In the genomic region with DNA sequence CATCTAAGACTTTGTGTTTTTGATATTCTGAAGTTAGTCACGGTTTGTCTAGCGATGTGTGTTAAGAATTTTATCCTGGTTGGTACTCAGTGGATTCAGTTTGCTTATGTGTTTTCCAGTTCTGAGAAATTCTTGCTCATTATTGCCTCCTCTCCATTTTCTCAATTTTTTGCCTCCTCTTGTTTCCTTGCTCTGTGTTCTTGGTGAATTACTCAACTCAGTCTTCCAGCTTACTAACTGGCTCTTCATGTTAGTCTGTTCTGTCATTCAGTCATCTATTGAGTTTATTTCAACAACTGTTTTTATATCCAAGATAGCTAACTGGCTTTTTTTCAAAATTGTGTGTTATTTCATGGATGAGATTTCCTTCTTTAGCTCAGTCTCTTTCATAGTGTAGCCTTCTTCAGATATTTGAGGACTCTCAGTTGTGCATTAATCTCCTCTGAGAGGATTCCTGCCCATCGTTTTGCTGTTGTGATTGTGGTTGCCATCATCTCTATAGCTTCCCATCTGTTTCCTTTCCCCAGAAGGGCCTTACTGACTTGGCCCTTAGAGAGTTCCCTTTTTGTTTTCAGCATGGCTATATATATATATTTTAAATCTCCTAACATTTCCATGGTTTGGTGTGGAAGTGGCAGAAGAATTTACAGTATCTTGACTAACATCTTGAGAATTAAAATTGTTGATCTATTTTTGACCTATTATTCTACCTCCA, we compare ENCODE assay signal across 16 cellular contexts. TPM values are rescaled to one million over a fixed set of nuclear protein-coding genes. Genes with fewer than 3 reads are reported as not detected.
DNase-seq lines count a peak whose midpoint lies in the region; ATAC-seq and TF ChIP-seq lines count a peak whose summit lies in the region.
"Had no signal": no experiment of that assay in that cellular context is flagged by ENCODE, and none has a peak within 500 bp of the region (broad histone marks: within the 10 kb centered on the region; RNA-seq: fewer than 3 reads in every experiment).

No MANE protein-coding gene starts in this region.

- H3K9me2 ChIP-seq in OCI-LY7 (ENCODE audit: insufficient read depth, low read length), result no peaks in the 10 kb centered on the region

- peaks cover 80% of the 10 kb centered on the region for H3K4me1 Mint-ChIP-seq in CD4-positive, alpha-beta T cell (ENCODE audit: low read depth)
- H3K4me1 Mint-ChIP-seq in effector memory CD8-positive, alpha-beta T cell (ENCODE audit: low read depth in 2 of 2), result peaks cover 27 to 60% of the 10 kb centered on the region in 2 donors

- intact Hi-C loops in CD4-positive, alpha-beta T cell (cut with DNase I, micrococcal nuclease), result no loop called here
- intact Hi-C loops in OCI-LY7 (cut with micrococcal nuclease; ENCODE audit: unreplicated experiment), result no loop called here

- H2AFZ ChIP-seq in OCI-LY7 (ENCODE audit: low read length), result no peak overlapping the region
- H2AFZ ChIP-seq: GM23248 had no signal

- no TSS peak for BruUV-seq in OCI-LY7 (replicated peaks; lab: Mats Ljungman, UMichigan)

- H3K27ac Mint-ChIP-seq in CD4-positive, alpha-beta T cell, result peak overlapping the region; percentile 96
- peak overlapping the region; percentile 38 to 88 for H3K27ac Mint-ChIP-seq in effector memory CD8-positive, alpha-beta T cell

- POLR2A ChIA-PET in CD4-positive, alpha-beta T cell (lab: Charles Lee), result no interaction called here
- POLR2A ChIA-PET in OCI-LY7 (lab: Charles Lee), result interaction anchor here (0.6 to 9.3 kb wide), 6 partner anchors 25 to 186 kb away, joined by 3 to 139 read pairs (median 3); no protein-coding TSS in a partner anchor

- no peaks in the 10 kb centered on the region for H3K9me3 ChIP-seq in CD4-positive, alpha-beta T cell (ENCODE audit: control insufficient read depth, low read length)
- H3K9me3 ChIP-seq in OCI-LY7 (ENCODE audit: low read length), result no peaks in the 10 kb centered on the region
- H3K9me3 ChIP-seq: gastrocnemius medialis, upper lobe of right lung had no signal

- H4K20me1 ChIP-seq in OCI-LY7 (ENCODE audit: insufficient read depth, low read length), result no peaks in the 10 kb centered on the region

- CTCF ChIA-PET in CD4-positive, alpha-beta T cell (lab: Charles Lee), result interaction anchor here (0.6 kb wide), 1 partner anchor 16 kb away, joined by 3 read pairs; no protein-coding TSS in a partner anchor
- CTCF ChIA-PET in OCI-LY7 (lab: Charles Lee; ENCODE audit: unreplicated experiment), result no interaction called here

- H3K36me3 Mint-ChIP-seq in CD4-positive, alpha-beta T cell (ENCODE audit: low read depth), result peaks cover 36% of the 10 kb centered on the region
- H3K36me3 Mint-ChIP-seq in effector memory CD8-positive, alpha-beta T cell (ENCODE audit: insufficient read depth), result peaks cover 19% of the 10 kb centered on the region

- peak overlapping the region; percentile 27 for H3K4me2 ChIP-seq in OCI-LY7 (ENCODE audit: low read length)

- ATAC-seq in CD4-positive, alpha-beta T cell (ENCODE audit: poor library complexity), result no peak
- ATAC-seq in effector memory CD8-positive, alpha-beta T cell (replicated peaks), result no peak
- ATAC-seq in GM18858 (IDR thresholded peaks at IDR 0.05; ENCODE audit: unreplicated experiment), result no peak
- ATAC-seq: gastrocnemius medialis, upper lobe of right lung had no signal

- H3K27ac ChIP-seq in CD4-positive, alpha-beta T cell (ENCODE audit: low read depth, low read length), result no peak overlapping the region
- peak overlapping the region; percentile 6 for H3K27ac ChIP-seq in OCI-LY7 (ENCODE audit: low read depth, low read length, poor library complexity, severe bottlenecking)
- H3K27ac ChIP-seq: gastrocnemius medialis, GM23248, upper lobe of right lung had no signal

- DNase-seq in CD4-positive, alpha-beta T cell, result no peak
- DNase-seq in GDM1 (lab: John Stamatoyannopoulos, UW) (peak; percentile 52), OCI-LY7 (ENCODE audit: low spot score) (no peak), HK-2 (ENCODE audit: unreplicated experiment) (no peak), NCI-H187 (lab: John Stamatoyannopoulos, UW) (no peak)
- no peak for DNase-seq in effector memory CD8-positive, alpha-beta T cell
- DNase-seq: activated CD8-positive, alpha-beta memory T cell treated with anti-CD3 and anti-CD28 coated beads for 24 hours; Calu3; cerebellar nuclear complex; gastrocnemius medialis; GM23248; NCI-H1694; NCI-H510A treated with DMSO at 0.1 percent for 48 hours; stimulated activated CD4-positive, alpha-beta T cell treated with anti-CD3 and anti-CD28 coated beads, Interleukin-4, amount 100 ng/mL, for 24 hours; upper lobe of right lung had no signal

- H3K4me3 ChIP-seq in OCI-LY7 (ENCODE audit: low read depth, low read length, poor library complexity, severe bottlenecking), result no peak overlapping the region
- H3K4me3 ChIP-seq: gastrocnemius medialis, GM23248, upper lobe of right lung had no signal

- no peaks in the 10 kb centered on the region for H3K27me3 Mint-ChIP-seq in CD4-positive, alpha-beta T cell
- H3K27me3 Mint-ChIP-seq in effector memory CD8-positive, alpha-beta T cell, result no peaks in the 10 kb centered on the region

- no peaks in the 10 kb centered on the region for H3K27me3 ChIP-seq in CD4-positive, alpha-beta T cell (ENCODE audit: control insufficient read depth, insufficient read depth, low read length)
- H3K27me3 ChIP-seq: gastrocnemius medialis, upper lobe of right lung had no signal

- H3K79me2 ChIP-seq in OCI-LY7 (ENCODE audit: insufficient read depth, low read depth, low read length), result peaks cover 92% of the 10 kb centered on the region

- TF ChIP-seq CTCF in CD4-positive, alpha-beta T cell (IDR thresholded peaks at IDR 0.05), result no peak
- no peak for TF ChIP-seq CTCF in OCI-LY7 (conservative IDR thresholded peaks at IDR 0.05; ENCODE audit: low read length)

- peaks cover 45% of the 10 kb centered on the region for H3K36me3 ChIP-seq in OCI-LY7 (ENCODE audit: insufficient read depth, low read length)
- H3K36me3 ChIP-seq: upper lobe of right lung had no signal

- H3K4me1 ChIP-seq in OCI-LY7 (ENCODE audit: insufficient read depth, low read length, poor library complexity, severe bottlenecking), result peaks cover 47% of the 10 kb centered on the region

- H3K4me3 Mint-ChIP-seq in CD4-positive, alpha-beta T cell, result no peak overlapping the region
- H3K4me3 Mint-ChIP-seq in effector memory CD8-positive, alpha-beta T cell, result no peak overlapping the region

- no peaks in the 10 kb centered on the region for H3K9me3 Mint-ChIP-seq in CD4-positive, alpha-beta T cell
- H3K9me3 Mint-ChIP-seq in effector memory CD8-positive, alpha-beta T cell, result no peaks in the 10 kb centered on the region

RNA-seq across cellular contexts. Expression of a gene that starts 6.2 kb away (rescaled TPM):
- 10 to 100 TPM; 10.8 to 11.5 TPM for total RNA-seq in CD4-positive, alpha-beta T cell
- total RNA-seq in OCI-LY7 (2014; rRNA removed; shearing (Covaris generic)), result 22.0 and 23.3 TPM in 2 replicates
- total RNA-seq in OCI-LY7 (2022), result 41.3 and 41.7 TPM in 2 replicates

RNA-seq across cellular contexts. Expression of a gene that starts 6.4 kb away (rescaled TPM):
- total RNA-seq in CD4-positive, alpha-beta T cell, result 1 to 10 TPM; 1.9 to 2.5 TPM
- total RNA-seq in OCI-LY7 (2014; rRNA removed; shearing (Covaris generic)), result 5.4 and 9.6 TPM in 2 replicates
- 26.7 and 28.6 TPM in 2 replicates for total RNA-seq in OCI-LY7 (2022)

RNA-seq across cellular contexts. Expression of a gene that starts 45.5 kb away (rescaled TPM):
- 100 to 1,000 TPM; 105 TPM for total RNA-seq in CD4-positive, alpha-beta T cell
- 29.9 and 32.8 TPM in 2 replicates for total RNA-seq in OCI-LY7 (2014; rRNA removed; shearing (Covaris generic))
- 56.1 and 59.8 TPM in 2 replicates for total RNA-seq in OCI-LY7 (2022)
